In genomic region chr5:132439521-132440206, GRCh38 we compare ENCODE assay signal across 10 cellular contexts. TPM values are rescaled to one million over a fixed set of nuclear protein-coding genes. Genes with fewer than 3 reads are reported as not detected.
DNase-seq lines count a peak whose midpoint lies in the region; ATAC-seq and TF ChIP-seq lines count a peak whose summit lies in the region.
"Had no signal": no experiment of that assay in that cellular context is flagged by ENCODE, and none has a peak within 500 bp of the region (broad histone marks: within the 10 kb centered on the region; RNA-seq: fewer than 3 reads in every experiment).

No MANE protein-coding gene starts in this region.

- no peak for TF ChIP-seq POLR2A in thyroid gland (IDR thresholded peaks at IDR 0.05)

- no peak overlapping the region for H2BK15ac ChIP-seq in neuronal stem cell (ENCODE audit: low read length)

- no peaks in the 10 kb centered on the region for H3K9me3 Mint-ChIP-seq in activated CD4-positive, alpha-beta T cell treated with anti-CD3 and anti-CD28 coated beads for 36 hours (ENCODE audit: low read depth)
- H3K9me3 Mint-ChIP-seq: activated B cell treated with CpG ODN at 0.5 μM for 24 hours had no signal

- H2AK5ac ChIP-seq in neuronal stem cell (ENCODE audit: low read depth, low read length), result no peak overlapping the region

- H3K4ac ChIP-seq in neuronal stem cell (ENCODE audit: low read length), result no peak overlapping the region

- in situ Hi-C loops in brain microvascular endothelial cell (cut with HindIII; ENCODE audit: low pct_ligation_motif_present, low sequenced_read_pairs), result no loop called here

- no peak for DNase-seq in activated CD4-positive, alpha-beta T cell treated with anti-CD3 and anti-CD28 coated beads for 36 hours
- DNase-seq in activated CD4-positive, alpha-beta T cell treated with anti-CD3 and anti-CD28 coated beads for 1 hour, result no peak
- DNase-seq in brain microvascular endothelial cell, result peak; percentile 84
- peak; percentile 66 for DNase-seq in kidney tubule cell (ENCODE audit: low spot score)
- DNase-seq in thyroid gland, result peak in 1 of 2 donors; percentile 52
- DNase-seq in COLO668 (lab: John Stamatoyannopoulos, UW; ENCODE audit: unreplicated experiment), result no peak
- DNase-seq in neuronal stem cell (ENCODE audit: low spot score), result no peak
- DNase-seq: activated B cell treated with CpG ODN at 0.5 μM for 24 hours had no signal

- H3K9me3 ChIP-seq in thyroid gland, result no peaks in the 10 kb centered on the region
- H3K9me3 ChIP-seq in neuronal stem cell (replicated peaks in 1 of 2; ENCODE audit: control insufficient read depth in 2 of 2, insufficient read depth in 1 of 2, low read depth in 1 of 2, low read length in 2 of 2), result no peaks in the 10 kb centered on the region
- H3K9me3 ChIP-seq: A549 had no signal

- H3K4me2 ChIP-seq in neuronal stem cell (ENCODE audit: insufficient read depth, low read length, poor library complexity, severe bottlenecking), result no peak overlapping the region
- H3K4me2 ChIP-seq: A549 had no signal

- no peak overlapping the region for H2BK12ac ChIP-seq in neuronal stem cell (ENCODE audit: low read length)

- no peak overlapping the region for H3K4me3 ChIP-seq in brain microvascular endothelial cell (ENCODE audit: low read depth, low read length)
- no peak overlapping the region for H3K4me3 ChIP-seq in thyroid gland (replicated peaks in 1 of 3)
- peak overlapping the region in 1 of 2 donors; percentile 8 for H3K4me3 ChIP-seq in neuronal stem cell (ENCODE audit: low read length in 2 of 2)
- H3K4me3 ChIP-seq: A549 had no signal

- intact Hi-C loops in activated CD4-positive, alpha-beta T cell treated with anti-CD3 and anti-CD28 coated beads for 36 hours (cut with DNase I, micrococcal nuclease), result loop anchor here in 1 of 2 experiments (2.0 kb wide), 1 partner anchor 17 kb away; no protein-coding TSS in a partner anchor
- intact Hi-C loops in thyroid gland (cut with DNase I), result no loop called here

- peaks cover 32 to 48% of the 10 kb centered on the region in 2 donors for H3K4me1 ChIP-seq in thyroid gland
- peaks cover 2 to 11% of the 10 kb centered on the region in 2 donors for H3K4me1 ChIP-seq in neuronal stem cell (ENCODE audit: control insufficient read depth in 2 of 2, insufficient read depth in 1 of 2, low read depth in 1 of 2, low read length in 2 of 2)

- H3K27me3 ChIP-seq in brain microvascular endothelial cell (replicated peaks) (no peaks in the 10 kb centered on the region), thyroid gland (no peaks in the 10 kb centered on the region), neuronal stem cell (ENCODE audit: control insufficient read depth in 3 of 3, insufficient read depth in 3 of 3, low read depth in 1 of 3, low read length in 3 of 3) (no peaks in the 10 kb centered on the region)

- no peak overlapping the region for H3K9ac ChIP-seq in neuronal stem cell (ENCODE audit: low read depth, low read length, poor library complexity)

- peak overlapping the region; percentile 78 for H3K27ac Mint-ChIP-seq in activated CD4-positive, alpha-beta T cell treated with anti-CD3 and anti-CD28 coated beads for 36 hours

- POLR2A ChIA-PET in activated CD4-positive, alpha-beta T cell treated with anti-CD3 and anti-CD28 coated beads for 36 hours (lab: Charles Lee), result interaction anchor here (0.5 to 1.5 kb wide), 5 partner anchors 13 to 40 kb away, joined by 3 to 7 read pairs (median 3); no protein-coding TSS in a partner anchor

- H3K18ac ChIP-seq in neuronal stem cell (ENCODE audit: low read length), result no peak overlapping the region

- H3K36me3 Mint-ChIP-seq in activated CD4-positive, alpha-beta T cell treated with anti-CD3 and anti-CD28 coated beads for 36 hours (ENCODE audit: low read depth), result peaks cover 16% of the 10 kb centered on the region

- no peak overlapping the region for H3K23ac ChIP-seq in neuronal stem cell (ENCODE audit: low read depth, low read length, poor library complexity)

- H3K4me3 Mint-ChIP-seq in activated CD4-positive, alpha-beta T cell treated with anti-CD3 and anti-CD28 coated beads for 36 hours, result no peak overlapping the region
- H3K4me3 Mint-ChIP-seq: activated B cell treated with CpG ODN at 0.5 μM for 24 hours had no signal

- no peak overlapping the region for H2BK120ac ChIP-seq in neuronal stem cell (ENCODE audit: low read depth, low read length)

- H3K27ac ChIP-seq in brain microvascular endothelial cell, result peak overlapping the region; percentile 77
- peak overlapping the region in 2 of 3 donors; percentile 37 to 79 for H3K27ac ChIP-seq in thyroid gland
- no peak overlapping the region for H3K27ac ChIP-seq in neuronal stem cell (replicated peaks; ENCODE audit: low read length)
- H3K27ac ChIP-seq: A549 had no signal

- H4K8ac ChIP-seq in neuronal stem cell (ENCODE audit: low read depth, low read length), result no peak overlapping the region

- no peak overlapping the region for H4K91ac ChIP-seq in neuronal stem cell (ENCODE audit: low read depth, low read length, poor library complexity)

- CTCF ChIA-PET in activated CD4-positive, alpha-beta T cell treated with anti-CD3 and anti-CD28 coated beads for 36 hours (lab: Charles Lee), result interaction anchor here (0.7 to 1.8 kb wide), 8 partner anchors 10 to 202 kb away, joined by 3 to 6 read pairs (median 3); partner anchors contain the start of gene SLC22A5

- H2BK5ac ChIP-seq in neuronal stem cell (ENCODE audit: low read length), result no peak overlapping the region

- TF ChIP-seq CTCF in brain microvascular endothelial cell (IDR thresholded peaks at IDR 0.05; ENCODE audit: low read depth, low read length, missing control alignments) (no peak), thyroid gland (IDR thresholded peaks at IDR 0.05) (no peak)

- no peak overlapping the region for H2AFZ ChIP-seq in neuronal stem cell (ENCODE audit: low read length)

- peaks cover 77% of the 10 kb centered on the region for H3K4me1 Mint-ChIP-seq in activated CD4-positive, alpha-beta T cell treated with anti-CD3 and anti-CD28 coated beads for 36 hours

- ATAC-seq in activated CD4-positive, alpha-beta T cell treated with anti-CD3 and anti-CD28 coated beads for 36 hours, result peak; percentile 48
- no peak for ATAC-seq in GM21723 (IDR thresholded peaks at IDR 0.05; ENCODE audit: unreplicated experiment)
- ATAC-seq: A549 had no signal

- H3K27me3 Mint-ChIP-seq in activated CD4-positive, alpha-beta T cell treated with anti-CD3 and anti-CD28 coated beads for 36 hours, result no peaks in the 10 kb centered on the region
- H3K27me3 Mint-ChIP-seq: activated B cell treated with CpG ODN at 0.5 μM for 24 hours had no signal

- H3K36me3 ChIP-seq in brain microvascular endothelial cell (replicated peaks) (no peaks in the 10 kb centered on the region), thyroid gland (no peaks in the 10 kb centered on the region), neuronal stem cell (replicated peaks in 1 of 2; ENCODE audit: control insufficient read depth in 2 of 2, insufficient read depth in 2 of 2, low read length in 2 of 2) (no peaks in the 10 kb centered on the region)

- H3K14ac ChIP-seq in neuronal stem cell (ENCODE audit: low read length), result no peak overlapping the region

- H3K79me1 ChIP-seq in neuronal stem cell (ENCODE audit: low read depth, low read length), result no peaks in the 10 kb centered on the region

- WGBS in thyroid gland, 2 donors, result 45 to 60% methylated on average over 7 of the region's 7 CpGs
- no CpG with 5 or more reads among the region's 7 CpGs for WGBS in neuronal stem cell (ENCODE audit: extremely low coverage in 2 of 2, insufficient read length in 2 of 2, insufficient replicate concordance in 1 of 2), 2 donors

RNA-seq across cellular contexts. Expression of gene IRF1, which starts 50.9 kb away (rescaled TPM):
- 100 to 1,000 TPM; 121 to 130 TPM for total RNA-seq in activated CD4-positive, alpha-beta T cell treated with anti-CD3 and anti-CD28 coated beads for 36 hours
- total RNA-seq in thyroid gland, result 10 to 100 TPM; 24.6 to 49.7 (median 32.1) TPM
- 1.4 TPM for polyA plus RNA-seq in neuronal stem cell (2013, experiment 1 of 2)
- polyA plus RNA-seq in neuronal stem cell (2013, experiment 2 of 2), result 1.5 TPM

Comparison
In these comparisons a context has a peak if more than half of its experiments do, and no peak if none do; other contexts are left out.
1. DNase-seq: peak in brain microvascular endothelial cell (single experiment) and kidney tubule cell (single experiment); none in activated CD4-positive, alpha-beta T cell treated with anti-CD3 and anti-CD28 coated beads for 36 hours (single experiment), activated CD4-positive, alpha-beta T cell treated with anti-CD3 and anti-CD28 coated beads for 1 hour (single experiment), COLO668 (single experiment) and neuronal stem cell (single experiment).